ENCODE assay signal across 23 cellular contexts in the genomic region with DNA sequence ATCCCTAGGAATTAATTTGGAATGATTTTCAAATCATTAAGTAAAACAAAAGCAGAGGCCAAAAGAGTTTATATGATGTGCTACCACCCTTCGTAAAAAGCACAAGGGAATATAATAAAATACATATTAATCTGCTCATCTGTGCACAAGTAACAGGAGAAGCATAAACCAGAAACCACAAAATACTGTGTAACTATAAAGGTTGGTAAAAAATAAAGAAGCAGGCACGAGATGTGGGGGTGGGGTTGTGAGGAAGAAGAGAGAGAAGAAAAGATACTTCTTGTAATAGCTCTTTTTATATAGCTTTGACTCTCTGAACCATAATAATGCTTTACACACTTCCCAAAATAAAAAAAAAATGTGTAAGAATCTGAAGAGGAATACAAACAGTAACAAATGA.
"Had no signal": no experiment of that assay in that cellular context is flagged by ENCODE, and none has a peak within 500 bp of the region (broad histone marks: within the 10 kb centered on the region; RNA-seq: fewer than 3 reads in every experiment).

No MANE protein-coding gene starts in this region.

- ATAC-seq: activated CD8-positive, alpha-beta memory T cell treated with anti-CD3 and anti-CD28 coated beads, Interleukin-2, amount 10 ng/mL, durations not matched to agents 7 days and 5 days; activated naive CD4-positive, alpha-beta T cell treated with anti-CD3 and anti-CD28 coated beads, Interleukin-2, amount 50 U/mL, for 72 hours; activated naive CD8-positive, alpha-beta T cell treated with anti-CD3 and anti-CD28 coated beads, Interleukin-2, amount 50 U/mL, for 24 hours; activated T-cell treated with anti-CD3 and anti-CD28 coated beads, Interleukin-2, amount 50 U/mL, for 4 hours; body of pancreas; WTC11 had no signal

- H3K27me3 Mint-ChIP-seq: activated CD8-positive, alpha-beta memory T cell treated with anti-CD3 and anti-CD28 coated beads, Interleukin-2, amount 10 ng/mL, durations not matched to agents 7 days and 5 days; activated naive CD8-positive, alpha-beta T cell treated with anti-CD3 and anti-CD28 coated beads, Interleukin-2, amount 50 U/mL, for 24 hours; central memory CD8-positive, alpha-beta T cell had no signal

- H3K36me3 Mint-ChIP-seq: activated CD8-positive, alpha-beta memory T cell treated with anti-CD3 and anti-CD28 coated beads, Interleukin-2, amount 10 ng/mL, durations not matched to agents 7 days and 5 days; activated naive CD4-positive, alpha-beta T cell treated with anti-CD3 and anti-CD28 coated beads, Interleukin-2, amount 50 U/mL, for 72 hours; WTC11 had no signal

- H3K4me1 Mint-ChIP-seq: central memory CD8-positive, alpha-beta T cell; WTC11 had no signal

- H3K27ac Mint-ChIP-seq: activated CD8-positive, alpha-beta memory T cell treated with anti-CD3 and anti-CD28 coated beads, Interleukin-2, amount 10 ng/mL, durations not matched to agents 7 days and 5 days; activated naive CD4-positive, alpha-beta T cell treated with anti-CD3 and anti-CD28 coated beads, Interleukin-2, amount 50 U/mL, for 72 hours; activated naive CD8-positive, alpha-beta T cell treated with anti-CD3 and anti-CD28 coated beads, Interleukin-2, amount 50 U/mL, for 24 hours; WTC11 had no signal

- H3K4me3 Mint-ChIP-seq: activated CD8-positive, alpha-beta memory T cell treated with anti-CD3 and anti-CD28 coated beads, Interleukin-2, amount 10 ng/mL, durations not matched to agents 7 days and 5 days; activated naive CD8-positive, alpha-beta T cell treated with anti-CD3 and anti-CD28 coated beads, Interleukin-2, amount 50 U/mL, for 24 hours; activated T-cell treated with anti-CD3 and anti-CD28 coated beads, Interleukin-2, amount 50 U/mL, for 4 hours; central memory CD8-positive, alpha-beta T cell; WTC11 had no signal

- DNase-seq: activated CD4-positive, alpha-beta T cell treated with anti-CD3 and anti-CD28 coated beads for 48 hours; activated CD4-positive, alpha-beta T cell treated with anti-CD3 and anti-CD28 coated beads, Interleukin-2, amount 50 U/mL, for 48 hours; activated CD4-positive, CD25-positive, alpha-beta regulatory T cell treated with anti-CD3 and anti-CD28 coated beads, Interleukin-2, amount 50 U/mL, for 72 hours; activated CD8-positive, alpha-beta memory T cell treated with anti-CD3 and anti-CD28 coated beads, Interleukin-2, amount 10 ng/mL, durations not matched to agents 7 days and 5 days; activated effector memory CD4-positive, alpha-beta T cell treated with anti-CD3 and anti-CD28 coated beads, Interleukin-2, amount 50 U/mL, for 16 hours; activated naive CD4-positive, alpha-beta T cell treated with Interleukin-2 at 50 U/mL for 16 hours; activated naive CD8-positive, alpha-beta T cell treated with anti-CD3 and anti-CD28 coated beads, Interleukin-2, amount 50 U/mL, for 24 hours; activated T-cell treated with anti-CD3 and anti-CD28 coated beads, Interleukin-2, amount 50 U/mL, for 4 hours; amniotic stem cell; body of pancreas; cortex of kidney; NCI-H1105; NCI-H1436; NCI-H1694 treated with DMSO at 0.1 percent for 48 hours; NCI-H2029 treated with DMSO at 0.1 percent for 48 hours; NCI-H345; NCI-H510A; NCI-H526 treated with DMSO at 0.1 percent for 48 hours; NCI-H82; SW 1271 had no signal

- H3K9me3 Mint-ChIP-seq: activated naive CD8-positive, alpha-beta T cell treated with anti-CD3 and anti-CD28 coated beads, Interleukin-2, amount 50 U/mL, for 24 hours; activated T-cell treated with anti-CD3 and anti-CD28 coated beads, Interleukin-2, amount 50 U/mL, for 4 hours; central memory CD8-positive, alpha-beta T cell; WTC11 had no signal
